ENCODE assay signal across 12 cellular contexts in genomic region chr2:15638720-15639119, GRCh38. TPM values are rescaled to one million over a fixed set of nuclear protein-coding genes. Genes with fewer than 3 reads are reported as not detected.
DNase-seq lines count a peak whose midpoint lies in the region; ATAC-seq and TF ChIP-seq lines count a peak whose summit lies in the region.
"Had no signal": no experiment of that assay in that cellular context is flagged by ENCODE, and none has a peak within 500 bp of the region (broad histone marks: within the 10 kb centered on the region; RNA-seq: fewer than 3 reads in every experiment).

No MANE protein-coding gene starts in this region.

- CTCF ChIA-PET in activated CD4-positive, alpha-beta T cell treated with anti-CD3 and anti-CD28 coated beads, Interleukin-2, amount 10 ng/mL, durations not matched to agents 7 days and 5 days (lab: Charles Lee): interaction anchor here (0.6 to 1.1 kb wide), 2 partner anchors 16 to 147 kb away, joined by 3 read pairs; no protein-coding TSS in a partner anchor

- H3K9me3 ChIP-seq in thoracic aorta: no peaks in the 10 kb centered on the region
- H3K9me3 ChIP-seq: pancreas had no signal

- H3K9me3 Mint-ChIP-seq in activated CD4-positive, alpha-beta T cell treated with anti-CD3 and anti-CD28 coated beads, Interleukin-2, amount 10 ng/mL, durations not matched to agents 7 days and 5 days: peaks cover 5% of the 10 kb centered on the region

- DNase-seq in GM03348 (ENCODE audit: low spot score) (peak; percentile 46), astrocyte of the hippocampus (ENCODE audit: low read depth, low spot score) (peak; percentile 55), fibroblast of villous mesenchyme (ENCODE audit: low read depth) (peak; percentile 23), thoracic aorta (ENCODE audit: low spot score) (no peak), mesenteric fat pad (ENCODE audit: low spot score) (no peak), KG1 (lab: John Stamatoyannopoulos, UW) (no peak)
- no peak for DNase-seq in activated CD4-positive, alpha-beta T cell treated with anti-CD3 and anti-CD28 coated beads, Interleukin-2, amount 10 ng/mL, durations not matched to agents 7 days and 5 days
- DNase-seq: activated CD4-positive, alpha-beta memory T cell treated with anti-CD3 and anti-CD28 coated beads for 36 hours; NCI-H1092; pancreas; spleen; substantia nigra had no signal

- peaks cover 24% of the 10 kb centered on the region for H3K36me3 Mint-ChIP-seq in activated CD4-positive, alpha-beta T cell treated with anti-CD3 and anti-CD28 coated beads, Interleukin-2, amount 10 ng/mL, durations not matched to agents 7 days and 5 days (ENCODE audit: low read depth)

- ATAC-seq in thoracic aorta (ENCODE audit: insufficient number of reproducible peaks, low FRiP score, low read depth): peak; percentile 32
- ATAC-seq: pancreas had no signal

- no peak overlapping the region for H3K4me3 Mint-ChIP-seq in activated CD4-positive, alpha-beta T cell treated with anti-CD3 and anti-CD28 coated beads, Interleukin-2, amount 10 ng/mL, durations not matched to agents 7 days and 5 days
- H3K4me3 Mint-ChIP-seq: activated CD4-positive, alpha-beta memory T cell treated with anti-CD3 and anti-CD28 coated beads for 36 hours had no signal

- H3K36me3 ChIP-seq in thoracic aorta: no peaks in the 10 kb centered on the region

- H3K27ac ChIP-seq in thoracic aorta: peak overlapping the region in 1 of 2 donors; percentile 33
- H3K27ac ChIP-seq: pancreas, spleen had no signal

- no peak overlapping the region for H3K27ac Mint-ChIP-seq in activated CD4-positive, alpha-beta T cell treated with anti-CD3 and anti-CD28 coated beads, Interleukin-2, amount 10 ng/mL, durations not matched to agents 7 days and 5 days
- H3K27ac Mint-ChIP-seq: activated CD4-positive, alpha-beta memory T cell treated with anti-CD3 and anti-CD28 coated beads for 36 hours had no signal

- H3K4me3 ChIP-seq in fibroblast of villous mesenchyme (ENCODE audit: low read depth, low read length) (no peak overlapping the region), thoracic aorta (no peak overlapping the region)
- H3K4me3 ChIP-seq: pancreas, spleen had no signal

- POLR2A ChIA-PET in activated CD4-positive, alpha-beta T cell treated with anti-CD3 and anti-CD28 coated beads, Interleukin-2, amount 10 ng/mL, durations not matched to agents 7 days and 5 days (lab: Charles Lee): no interaction called here

- no peaks in the 10 kb centered on the region for H3K27me3 Mint-ChIP-seq in activated CD4-positive, alpha-beta T cell treated with anti-CD3 and anti-CD28 coated beads, Interleukin-2, amount 10 ng/mL, durations not matched to agents 7 days and 5 days
- H3K27me3 Mint-ChIP-seq: activated CD4-positive, alpha-beta memory T cell treated with anti-CD3 and anti-CD28 coated beads for 36 hours had no signal

- no peak for TF ChIP-seq CTCF in fibroblast of villous mesenchyme (IDR thresholded peaks at IDR 0.05; ENCODE audit: insufficient read depth, low read depth, low read length)
- no peak for TF ChIP-seq CTCF in thoracic aorta (IDR thresholded peaks at IDR 0.05)

- peaks cover 17 to 54% of the 10 kb centered on the region in 2 donors for H3K4me1 ChIP-seq in thoracic aorta (ENCODE audit: control insufficient read depth in 1 of 2, low read depth in 2 of 2)

- H3K27me3 ChIP-seq in thoracic aorta (replicated peaks; ENCODE audit: insufficient read depth): no peaks in the 10 kb centered on the region
- H3K27me3 ChIP-seq: pancreas, spleen had no signal

- H3K4me1 Mint-ChIP-seq in activated CD4-positive, alpha-beta T cell treated with anti-CD3 and anti-CD28 coated beads, Interleukin-2, amount 10 ng/mL, durations not matched to agents 7 days and 5 days: no peaks in the 10 kb centered on the region

RNA-seq across cellular contexts. Expression of gene DDX1, which starts 47.1 kb away (rescaled TPM):
- total RNA-seq in fibroblast of villous mesenchyme (87.3 and 120 TPM in 2 replicates), thoracic aorta (10 to 100 TPM; 58.3 to 61.3 TPM), mesenteric fat pad (90.9 TPM)
- total RNA-seq in activated CD4-positive, alpha-beta T cell treated with anti-CD3 and anti-CD28 coated beads, Interleukin-2, amount 10 ng/mL, durations not matched to agents 7 days and 5 days: 10 to 100 TPM; 64.1 to 65.7 TPM

Comparison
In these comparisons a context has a peak if more than half of its experiments do, and no peak if none do; other contexts are left out.
1. DNase-seq: peak in GM03348 (single experiment), astrocyte of the hippocampus (single experiment) and fibroblast of villous mesenchyme (single experiment); none in thoracic aorta (single experiment), mesenteric fat pad (single experiment), activated CD4-positive, alpha-beta T cell treated with anti-CD3 and anti-CD28 coated beads, Interleukin-2, amount 10 ng/mL, durations not matched to agents 7 days and 5 days (single experiment) and KG1 (single experiment).